ENCODE assay signal across 1 cellular context in genomic region chr4:165343353-165344191, GRCh38.
TF ChIP-seq lines count a peak whose summit lies in the region.

No MANE protein-coding gene starts in this region.

TF ChIP-seq in HepG2, 621 proteins besides CTCF, POLR2A, EP300 and RAD21 (continued from another document and continues in another):
- TF ChIP-seq SIN3A (IDR thresholded peaks at IDR 0.05; ENCODE audit: borderline replicate concordance, low read depth, low read length) (0 out of 2 replicates have a peak, but pooled peaks have one; percentile 15), RBM22 (optimal IDR thresholded peaks at IDR 0.05; ENCODE audit: low read length) (peak; percentile 100), DNMT3B (CRISPR knock-in tag; conservative IDR thresholded peaks at IDR 0.05) (no peak), ZNF230 (CRISPR knock-in tag; IDR thresholded peaks at IDR 0.05) (no peak), SKI (IDR thresholded peaks at IDR 0.05; ENCODE audit: partially characterized antibody) (no peak), AKAP8 (CRISPR knock-in tag; IDR thresholded peaks at IDR 0.05) (no peak), ZBTB7A (CRISPR knock-in tag; IDR thresholded peaks at IDR 0.05) (no peak), ZNF530 (CRISPR knock-in tag; IDR thresholded peaks at IDR 0.05; ENCODE audit: low read depth) (no peak), HNRNPH1 (optimal IDR thresholded peaks at IDR 0.05; ENCODE audit: low read depth, low read length) (no peak), HMG20B (CRISPR knock-in tag; conservative IDR thresholded peaks at IDR 0.05) (no peak), ZNF496 (CRISPR knock-in tag; IDR thresholded peaks at IDR 0.05; ENCODE audit: insufficient replicate concordance) (no peak), KAT8 (CRISPR knock-in tag; IDR thresholded peaks at IDR 0.05) (no peak), ZNF260 (CRISPR knock-in tag; IDR thresholded peaks at IDR 0.05; ENCODE audit: borderline replicate concordance, low read depth) (no peak), ZNF333 (CRISPR knock-in tag; IDR thresholded peaks at IDR 0.05; ENCODE audit: borderline replicate concordance) (no peak), ZNF18 (CRISPR knock-in tag; IDR thresholded peaks at IDR 0.05; ENCODE audit: insufficient replicate concordance) (no peak), SALL1 (CRISPR knock-in tag; IDR thresholded peaks at IDR 0.05) (peak; percentile 22; the same call in 1 of the 2 replicates), RBFOX2 (IDR thresholded peaks at IDR 0.05; ENCODE audit: low read depth, low read length) (peak; percentile 45; the same call in 1 of the 2 replicates), ZNF773 (CRISPR knock-in tag; IDR thresholded peaks at IDR 0.05; ENCODE audit: borderline replicate concordance) (no peak), U2AF1 (optimal IDR thresholded peaks at IDR 0.05; ENCODE audit: low read depth, low read length) (no peak), ARNTL (CRISPR knock-in tag; IDR thresholded peaks at IDR 0.05) (no peak), ZNF468 (CRISPR knock-in tag; IDR thresholded peaks at IDR 0.05) (no peak), SMC3 (IDR thresholded peaks at IDR 0.05; ENCODE audit: low read length) (peak; percentile 53), IKZF1 (IDR thresholded peaks at IDR 0.05) (no peak), SNAI1 (CRISPR knock-in tag; IDR thresholded peaks at IDR 0.05; ENCODE audit: borderline replicate concordance) (no peak), CREBL2 (CRISPR knock-in tag; IDR thresholded peaks at IDR 0.05; ENCODE audit: borderline replicate concordance) (no peak), SRSF1 (optimal IDR thresholded peaks at IDR 0.05; ENCODE audit: low read depth, low read length) (no peak), ZFYVE20 (CRISPR knock-in tag; IDR thresholded peaks at IDR 0.05; ENCODE audit: borderline replicate concordance, low read depth) (no peak), ZNF841 (CRISPR knock-in tag; IDR thresholded peaks at IDR 0.05; ENCODE audit: borderline replicate concordance) (no peak), CBX1 (IDR thresholded peaks at IDR 0.05; ENCODE audit: low read depth) (no peak), ZNF776 (CRISPR knock-in tag; IDR thresholded peaks at IDR 0.05) (no peak), SATB2 (CRISPR knock-in tag; IDR thresholded peaks at IDR 0.05) (no peak), YEATS4 (CRISPR knock-in tag; IDR thresholded peaks at IDR 0.05; ENCODE audit: borderline replicate concordance) (no peak), CCDC6 (CRISPR knock-in tag; IDR thresholded peaks at IDR 0.05) (no peak), MEIS2 (CRISPR knock-in tag; IDR thresholded peaks at IDR 0.05) (0 out of 2 replicates have a peak, but pooled peaks have one; percentile 54), KLF9 (CRISPR knock-in tag; IDR thresholded peaks at IDR 0.05; ENCODE audit: low read depth) (no peak; the same call in 1 of the 2 replicates), TARDBP (CRISPR knock-in tag; IDR thresholded peaks at IDR 0.05) (0 out of 2 replicates have a peak, but pooled peaks have one; percentile 55), MBNL3 (CRISPR knock-in tag; conservative IDR thresholded peaks at IDR 0.05) (no peak), SP4 (CRISPR knock-in tag; IDR thresholded peaks at IDR 0.05) (no peak), ZNF557 (CRISPR knock-in tag; IDR thresholded peaks at IDR 0.05) (0 out of 2 replicates have a peak, but pooled peaks have one; percentile 34), KLF15 (CRISPR knock-in tag; IDR thresholded peaks at IDR 0.05; ENCODE audit: borderline replicate concordance) (no peak), ZNF432 (CRISPR knock-in tag; IDR thresholded peaks at IDR 0.05; ENCODE audit: borderline replicate concordance) (no peak), GATAD2A (CRISPR knock-in tag; IDR thresholded peaks at IDR 0.05) (no peak), CREB1 (IDR thresholded peaks at IDR 0.05) (no peak), CREB1 (CRISPR knock-in tag; IDR thresholded peaks at IDR 0.05) (peak; percentile 23; the same call in 1 of the 2 replicates), MBD4 (IDR thresholded peaks at IDR 0.05; ENCODE audit: borderline replicate concordance, low read length) (peak; percentile 95), GPN1 (CRISPR knock-in tag; IDR thresholded peaks at IDR 0.05; ENCODE audit: borderline replicate concordance) (no peak), KDM3A (CRISPR knock-in tag; IDR thresholded peaks at IDR 0.05; ENCODE audit: low read depth) (no peak), EHMT2 (IDR thresholded peaks at IDR 0.05; ENCODE audit: borderline replicate concordance, low read depth, low read length) (no peak), PHB2 (IDR thresholded peaks at IDR 0.05; ENCODE audit: partially characterized antibody) (no peak), ZNF224 (CRISPR knock-in tag; IDR thresholded peaks at IDR 0.05) (no peak), ZNF414 (CRISPR knock-in tag; IDR thresholded peaks at IDR 0.05) (no peak), ZNF616 (CRISPR knock-in tag; IDR thresholded peaks at IDR 0.05; ENCODE audit: low read depth) (no peak), KMT2A (CRISPR knock-in tag; IDR thresholded peaks at IDR 0.05) (no peak), TP53 (CRISPR knock-in tag; conservative IDR thresholded peaks at IDR 0.05) (0 out of 2 replicates have a peak, but pooled peaks have one; percentile 70), RCOR2 (CRISPR knock-in tag; IDR thresholded peaks at IDR 0.05) (no peak), NFIB (CRISPR knock-in tag; IDR thresholded peaks at IDR 0.05; ENCODE audit: borderline replicate concordance) (no peak), FOXK1 (CRISPR knock-in tag; IDR thresholded peaks at IDR 0.05; ENCODE audit: borderline replicate concordance, low read depth) (no peak), NR2C2 (CRISPR knock-in tag; IDR thresholded peaks at IDR 0.05; ENCODE audit: borderline replicate concordance) (no peak), MIER2 (CRISPR knock-in tag; IDR thresholded peaks at IDR 0.05) (no peak), ZNF563 (CRISPR knock-in tag; IDR thresholded peaks at IDR 0.05) (no peak)
- TF ChIP-seq, protein P1, sequence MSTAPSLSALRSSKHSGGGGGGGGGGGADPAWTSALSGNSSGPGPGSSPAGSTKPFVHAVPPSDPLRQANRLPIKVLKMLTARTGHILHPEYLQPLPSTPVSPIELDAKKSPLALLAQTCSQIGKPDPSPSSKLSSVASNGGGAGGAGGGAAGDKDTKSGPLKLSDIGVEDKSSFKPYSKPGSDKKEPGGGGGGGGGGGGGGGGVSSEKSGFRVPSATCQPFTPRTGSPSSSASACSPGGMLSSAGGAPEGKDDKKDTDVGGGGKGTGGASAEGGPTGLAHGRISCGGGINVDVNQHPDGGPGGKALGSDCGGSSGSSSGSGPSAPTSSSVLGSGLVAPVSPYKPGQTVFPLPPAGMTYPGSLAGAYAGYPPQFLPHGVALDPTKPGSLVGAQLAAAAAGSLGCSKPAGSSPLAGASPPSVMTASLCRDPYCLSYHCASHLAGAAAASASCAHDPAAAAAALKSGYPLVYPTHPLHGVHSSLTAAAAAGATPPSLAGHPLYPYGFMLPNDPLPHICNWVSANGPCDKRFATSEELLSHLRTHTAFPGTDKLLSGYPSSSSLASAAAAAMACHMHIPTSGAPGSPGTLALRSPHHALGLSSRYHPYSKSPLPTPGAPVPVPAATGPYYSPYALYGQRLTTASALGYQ (CRISPR knock-in tag; IDR thresholded peaks at IDR 0.05): no peak
- TF ChIP-seq, protein P2, sequence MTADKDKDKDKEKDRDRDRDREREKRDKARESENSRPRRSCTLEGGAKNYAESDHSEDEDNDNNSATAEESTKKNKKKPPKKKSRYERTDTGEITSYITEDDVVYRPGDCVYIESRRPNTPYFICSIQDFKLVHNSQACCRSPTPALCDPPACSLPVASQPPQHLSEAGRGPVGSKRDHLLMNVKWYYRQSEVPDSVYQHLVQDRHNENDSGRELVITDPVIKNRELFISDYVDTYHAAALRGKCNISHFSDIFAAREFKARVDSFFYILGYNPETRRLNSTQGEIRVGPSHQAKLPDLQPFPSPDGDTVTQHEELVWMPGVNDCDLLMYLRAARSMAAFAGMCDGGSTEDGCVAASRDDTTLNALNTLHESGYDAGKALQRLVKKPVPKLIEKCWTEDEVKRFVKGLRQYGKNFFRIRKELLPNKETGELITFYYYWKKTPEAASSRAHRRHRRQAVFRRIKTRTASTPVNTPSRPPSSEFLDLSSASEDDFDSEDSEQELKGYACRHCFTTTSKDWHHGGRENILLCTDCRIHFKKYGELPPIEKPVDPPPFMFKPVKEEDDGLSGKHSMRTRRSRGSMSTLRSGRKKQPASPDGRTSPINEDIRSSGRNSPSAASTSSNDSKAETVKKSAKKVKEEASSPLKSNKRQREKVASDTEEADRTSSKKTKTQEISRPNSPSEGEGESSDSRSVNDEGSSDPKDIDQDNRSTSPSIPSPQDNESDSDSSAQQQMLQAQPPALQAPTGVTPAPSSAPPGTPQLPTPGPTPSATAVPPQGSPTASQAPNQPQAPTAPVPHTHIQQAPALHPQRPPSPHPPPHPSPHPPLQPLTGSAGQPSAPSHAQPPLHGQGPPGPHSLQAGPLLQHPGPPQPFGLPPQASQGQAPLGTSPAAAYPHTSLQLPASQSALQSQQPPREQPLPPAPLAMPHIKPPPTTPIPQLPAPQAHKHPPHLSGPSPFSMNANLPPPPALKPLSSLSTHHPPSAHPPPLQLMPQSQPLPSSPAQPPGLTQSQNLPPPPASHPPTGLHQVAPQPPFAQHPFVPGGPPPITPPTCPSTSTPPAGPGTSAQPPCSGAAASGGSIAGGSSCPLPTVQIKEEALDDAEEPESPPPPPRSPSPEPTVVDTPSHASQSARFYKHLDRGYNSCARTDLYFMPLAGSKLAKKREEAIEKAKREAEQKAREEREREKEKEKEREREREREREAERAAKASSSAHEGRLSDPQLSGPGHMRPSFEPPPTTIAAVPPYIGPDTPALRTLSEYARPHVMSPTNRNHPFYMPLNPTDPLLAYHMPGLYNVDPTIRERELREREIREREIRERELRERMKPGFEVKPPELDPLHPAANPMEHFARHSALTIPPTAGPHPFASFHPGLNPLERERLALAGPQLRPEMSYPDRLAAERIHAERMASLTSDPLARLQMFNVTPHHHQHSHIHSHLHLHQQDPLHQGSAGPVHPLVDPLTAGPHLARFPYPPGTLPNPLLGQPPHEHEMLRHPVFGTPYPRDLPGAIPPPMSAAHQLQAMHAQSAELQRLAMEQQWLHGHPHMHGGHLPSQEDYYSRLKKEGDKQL (CRISPR knock-in tag; IDR thresholded peaks at IDR 0.05; ENCODE audit: low read depth): no peak
- TF ChIP-seq, protein P3, sequence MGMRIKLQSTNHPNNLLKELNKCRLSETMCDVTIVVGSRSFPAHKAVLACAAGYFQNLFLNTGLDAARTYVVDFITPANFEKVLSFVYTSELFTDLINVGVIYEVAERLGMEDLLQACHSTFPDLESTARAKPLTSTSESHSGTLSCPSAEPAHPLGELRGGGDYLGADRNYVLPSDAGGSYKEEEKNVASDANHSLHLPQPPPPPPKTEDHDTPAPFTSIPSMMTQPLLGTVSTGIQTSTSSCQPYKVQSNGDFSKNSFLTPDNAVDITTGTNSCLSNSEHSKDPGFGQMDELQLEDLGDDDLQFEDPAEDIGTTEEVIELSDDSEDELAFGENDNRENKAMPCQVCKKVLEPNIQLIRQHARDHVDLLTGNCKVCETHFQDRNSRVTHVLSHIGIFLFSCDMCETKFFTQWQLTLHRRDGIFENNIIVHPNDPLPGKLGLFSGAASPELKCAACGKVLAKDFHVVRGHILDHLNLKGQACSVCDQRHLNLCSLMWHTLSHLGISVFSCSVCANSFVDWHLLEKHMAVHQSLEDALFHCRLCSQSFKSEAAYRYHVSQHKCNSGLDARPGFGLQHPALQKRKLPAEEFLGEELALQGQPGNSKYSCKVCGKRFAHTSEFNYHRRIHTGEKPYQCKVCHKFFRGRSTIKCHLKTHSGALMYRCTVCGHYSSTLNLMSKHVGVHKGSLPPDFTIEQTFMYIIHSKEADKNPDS (CRISPR knock-in tag; IDR thresholded peaks at IDR 0.05): no peak
- TF ChIP-seq, protein P4, sequence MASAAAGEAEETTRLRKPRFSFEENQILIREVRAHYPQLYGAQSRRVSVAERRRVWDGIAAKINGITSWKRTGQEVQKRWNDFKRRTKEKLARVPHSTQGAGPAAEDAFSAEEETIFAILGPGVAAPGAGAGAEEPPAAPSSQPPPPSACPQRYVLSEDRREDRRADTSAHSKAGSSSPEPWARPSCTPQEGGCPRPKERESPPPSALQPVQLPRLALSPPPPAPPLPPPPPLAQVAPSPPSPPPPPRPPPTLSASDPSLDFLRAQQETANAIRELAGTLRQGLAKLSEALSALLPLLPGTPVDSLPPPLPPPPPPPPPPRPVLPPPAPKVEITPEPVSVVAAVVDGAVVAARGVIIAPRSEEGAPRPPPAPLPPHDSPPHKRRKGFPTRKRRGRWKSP (CRISPR knock-in tag; IDR thresholded peaks at IDR 0.05): no peak
- TF ChIP-seq, protein P5, sequence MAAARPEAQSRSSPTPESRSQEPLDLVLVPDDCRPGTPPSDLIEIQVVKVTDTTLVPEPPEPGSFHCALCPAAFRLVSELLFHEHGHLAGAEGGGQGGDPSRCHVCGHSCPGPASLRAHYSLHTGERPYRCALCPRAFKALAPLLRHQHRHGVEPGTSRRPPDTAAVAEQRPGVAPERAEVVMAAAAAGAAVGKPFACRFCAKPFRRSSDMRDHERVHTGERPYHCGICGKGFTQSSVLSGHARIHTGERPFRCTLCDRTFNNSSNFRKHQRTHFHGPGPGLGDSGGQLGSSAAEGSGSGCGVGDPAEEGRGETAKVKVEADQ (CRISPR knock-in tag; IDR thresholded peaks at IDR 0.05; ENCODE audit: borderline replicate concordance): no peak
- TF ChIP-seq, protein P6, sequence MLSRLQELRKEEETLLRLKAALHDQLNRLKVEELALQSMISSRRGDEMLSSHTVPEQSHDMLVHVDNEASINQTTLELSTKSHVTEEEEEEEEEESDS (CRISPR knock-in tag; IDR thresholded peaks at IDR 0.05; ENCODE audit: borderline replicate concordance): no peak
